Comparison of ENCODE assay signal across 11 cellular contexts in the genomic region with DNA sequence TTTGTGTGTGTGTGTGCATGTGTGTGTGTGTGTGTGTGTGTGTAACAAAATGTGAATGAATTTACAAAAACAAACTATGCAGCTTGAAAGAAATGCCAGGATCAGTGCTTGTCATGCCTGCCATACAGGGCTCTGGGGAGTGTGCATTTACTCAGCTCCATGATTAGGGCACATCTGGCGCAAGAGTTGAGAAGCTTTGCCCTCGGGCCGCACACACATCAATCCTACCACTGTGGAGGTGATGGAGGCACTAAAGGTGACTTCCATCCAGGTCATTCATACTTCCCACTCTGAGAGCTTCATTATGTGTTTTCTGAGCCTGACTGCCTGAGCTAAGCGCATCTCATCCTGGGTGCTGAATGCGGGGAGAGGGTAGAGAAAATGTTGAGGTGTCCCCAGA. TPM values are rescaled to one million over a fixed set of nuclear protein-coding genes. Genes with fewer than 3 reads are reported as not detected.
DNase-seq lines count a peak whose midpoint lies in the region; ATAC-seq lines count a peak whose summit lies in the region.
"Had no signal": no experiment of that assay in that cellular context is flagged by ENCODE, and none has a peak within 500 bp of the region (broad histone marks: within the 10 kb centered on the region; RNA-seq: fewer than 3 reads in every experiment).

No MANE protein-coding gene starts in this region.

- no peak overlapping the region for H3K18ac ChIP-seq in neuronal stem cell (ENCODE audit: low read length)

- CTCF ChIA-PET in activated naive CD4-positive, alpha-beta T cell treated with anti-CD3 and anti-CD28 coated beads, Interleukin-2, amount 10 ng/mL, durations not matched to agents 7 days and 5 days (lab: Charles Lee): interaction anchor here (0.8 to 7.7 kb wide), 10 partner anchors 21 to 346 kb away, joined by 3 to 120 read pairs (median 12); no protein-coding TSS in a partner anchor
- CTCF ChIA-PET in T-cell (lab: Charles Lee): interaction anchor here (0.8 to 6.0 kb wide), 13 partner anchors 24 to 330 kb away, joined by 3 to 69 read pairs (median 7); a partner anchor contains a TSS

- ATAC-seq in T-cell (replicated peaks in 1 of 4) (no peak), esophagus mucosa (peak; percentile 14)
- ATAC-seq: SK-N-SH treated with all-trans-retinoic acid at 6 μM for 48 hours had no signal

- no peak overlapping the region for H2BK5ac ChIP-seq in neuronal stem cell (ENCODE audit: low read length)

- H2AK5ac ChIP-seq in neuronal stem cell (ENCODE audit: low read depth, low read length): no peak overlapping the region

- 97% methylated on average over 5 of the region's 5 CpGs for WGBS in thymus
- no CpG with 5 or more reads among the region's 5 CpGs for WGBS in neuronal stem cell (ENCODE audit: extremely low coverage in 2 of 2, insufficient read length in 2 of 2, insufficient replicate concordance in 1 of 2), 2 donors

- no peak overlapping the region for H2BK15ac ChIP-seq in neuronal stem cell (ENCODE audit: low read length)

- H3K4me3 Mint-ChIP-seq in activated naive CD4-positive, alpha-beta T cell treated with anti-CD3 and anti-CD28 coated beads, Interleukin-2, amount 10 ng/mL, durations not matched to agents 7 days and 5 days: peak overlapping the region; percentile 33
- peak overlapping the region; percentile 63 to 68 (median 64) for H3K4me3 Mint-ChIP-seq in T-cell

- no peak overlapping the region for H4K91ac ChIP-seq in neuronal stem cell (ENCODE audit: low read depth, low read length, poor library complexity)

- H3K27me3 Mint-ChIP-seq in activated naive CD4-positive, alpha-beta T cell treated with anti-CD3 and anti-CD28 coated beads, Interleukin-2, amount 10 ng/mL, durations not matched to agents 7 days and 5 days: no peaks in the 10 kb centered on the region
- no peaks in the 10 kb centered on the region for H3K27me3 Mint-ChIP-seq in T-cell

- H3K36me3 ChIP-seq in thymus (ENCODE audit: control insufficient read depth, insufficient read depth) (peaks cover 4% of the 10 kb centered on the region), neuronal stem cell (replicated peaks in 1 of 2; ENCODE audit: control insufficient read depth in 2 of 2, insufficient read depth in 2 of 2, low read length in 2 of 2) (no peaks in the 10 kb centered on the region)
- H3K36me3 ChIP-seq: uterus had no signal

- no peak overlapping the region for H4K8ac ChIP-seq in neuronal stem cell (ENCODE audit: low read depth, low read length)

- peak overlapping the region; percentile 95 for H3K27ac Mint-ChIP-seq in activated naive CD4-positive, alpha-beta T cell treated with anti-CD3 and anti-CD28 coated beads, Interleukin-2, amount 10 ng/mL, durations not matched to agents 7 days and 5 days
- peak overlapping the region; percentile 85 to 92 for H3K27ac Mint-ChIP-seq in T-cell

- no peaks in the 10 kb centered on the region for H3K79me1 ChIP-seq in neuronal stem cell (ENCODE audit: low read depth, low read length)

- no peak overlapping the region for H2AFZ ChIP-seq in neuronal stem cell (ENCODE audit: low read length)

- H3K14ac ChIP-seq in neuronal stem cell (ENCODE audit: low read length): no peak overlapping the region

- no peak for DNase-seq in activated naive CD4-positive, alpha-beta T cell treated with anti-CD3 and anti-CD28 coated beads, Interleukin-2, amount 10 ng/mL, durations not matched to agents 7 days and 5 days
- DNase-seq in activated naive CD4-positive, alpha-beta T cell treated with Interleukin-2 at 50 U/mL for 16 hours: no peak
- DNase-seq in T-cell (no peak), inferior parietal cortex (ENCODE audit: extremely low spot score) (no peak), neuronal stem cell (ENCODE audit: low spot score) (no peak), NCI-H524 (lab: John Stamatoyannopoulos, UW) (no peak)
- DNase-seq: DMS53, uterus had no signal

- H3K4me2 ChIP-seq in neuronal stem cell (ENCODE audit: insufficient read depth, low read length, poor library complexity, severe bottlenecking): no peak overlapping the region

- POLR2A ChIA-PET in T-cell (lab: Charles Lee): interaction anchor here (0.6 to 0.7 kb wide), 2 partner anchors 112 to 357 kb away, joined by 3 read pairs; no protein-coding TSS in a partner anchor

- H3K4ac ChIP-seq in neuronal stem cell (ENCODE audit: low read length): no peak overlapping the region

- H3K23ac ChIP-seq in neuronal stem cell (ENCODE audit: low read depth, low read length, poor library complexity): no peak overlapping the region

- H3K9me3 Mint-ChIP-seq in activated naive CD4-positive, alpha-beta T cell treated with anti-CD3 and anti-CD28 coated beads, Interleukin-2, amount 10 ng/mL, durations not matched to agents 7 days and 5 days: peaks cover 24% of the 10 kb centered on the region
- H3K9me3 Mint-ChIP-seq in T-cell: peaks cover 9 to 13% (median 11%) of the 10 kb centered on the region in 3 donors

- no peak overlapping the region for H2BK120ac ChIP-seq in neuronal stem cell (ENCODE audit: low read depth, low read length)

- H3K4me1 Mint-ChIP-seq in activated naive CD4-positive, alpha-beta T cell treated with anti-CD3 and anti-CD28 coated beads, Interleukin-2, amount 10 ng/mL, durations not matched to agents 7 days and 5 days: peaks cover 70% of the 10 kb centered on the region
- H3K4me1 Mint-ChIP-seq in T-cell: peaks cover 52 to 58% (median 52%) of the 10 kb centered on the region in 3 donors

- no peak overlapping the region for H2BK12ac ChIP-seq in neuronal stem cell (ENCODE audit: low read length)

- H3K4me3 ChIP-seq in thymus (ENCODE audit: low read length): no peak overlapping the region
- no peak overlapping the region for H3K4me3 ChIP-seq in neuronal stem cell (ENCODE audit: low read length in 2 of 2)
- H3K4me3 ChIP-seq: uterus had no signal

- peaks cover 15% of the 10 kb centered on the region for H3K4me1 ChIP-seq in thymus (ENCODE audit: control insufficient read depth, insufficient read depth, low read length)
- peaks cover 0 to 3% of the 10 kb centered on the region in 2 donors for H3K4me1 ChIP-seq in neuronal stem cell (ENCODE audit: control insufficient read depth in 2 of 2, insufficient read depth in 1 of 2, low read depth in 1 of 2, low read length in 2 of 2)
- H3K4me1 ChIP-seq: uterus had no signal

- H3K27ac ChIP-seq in thymus (ENCODE audit: low read depth) (peak overlapping the region; percentile 92), neuronal stem cell (replicated peaks; ENCODE audit: low read length) (no peak overlapping the region)

- H3K36me3 Mint-ChIP-seq in activated naive CD4-positive, alpha-beta T cell treated with anti-CD3 and anti-CD28 coated beads, Interleukin-2, amount 10 ng/mL, durations not matched to agents 7 days and 5 days: peaks cover 64% of the 10 kb centered on the region
- peaks cover 31% of the 10 kb centered on the region for H3K36me3 Mint-ChIP-seq in T-cell

- no peak overlapping the region for H3K9ac ChIP-seq in neuronal stem cell (ENCODE audit: low read depth, low read length, poor library complexity)

- H3K27me3 ChIP-seq in thymus (ENCODE audit: control insufficient read depth, insufficient read depth): no peaks in the 10 kb centered on the region
- no peaks in the 10 kb centered on the region for H3K27me3 ChIP-seq in neuronal stem cell (ENCODE audit: control insufficient read depth in 3 of 3, insufficient read depth in 3 of 3, low read depth in 1 of 3, low read length in 3 of 3)
- H3K27me3 ChIP-seq: uterus had no signal

- no peaks in the 10 kb centered on the region for H3K9me3 ChIP-seq in thymus (ENCODE audit: control insufficient read depth)
- H3K9me3 ChIP-seq in neuronal stem cell (replicated peaks in 1 of 2; ENCODE audit: control insufficient read depth in 2 of 2, insufficient read depth in 1 of 2, low read depth in 1 of 2, low read length in 2 of 2): no peaks in the 10 kb centered on the region
- H3K9me3 ChIP-seq: uterus had no signal

RNA-seq across cellular contexts. Expression of a gene that starts 7.3 kb away (rescaled TPM):
- 10 to 100 TPM in 3 of 5 donors, 1 to 10 TPM in 2; 8.5 to 24.9 (median 10.5) TPM for total RNA-seq in T-cell
- total RNA-seq in esophagus mucosa: 6.2 TPM
- 8.3 TPM for polyA plus RNA-seq in thymus
- polyA plus RNA-seq in neuronal stem cell (2013, experiment 1 of 2): 2.3 TPM
- 2.4 TPM for polyA plus RNA-seq in neuronal stem cell (2013, experiment 2 of 2)
